ENCODE assay signal across 8 cellular contexts in genomic region chr17:55421179-55421934, GRCh38. TPM values are rescaled to one million over a fixed set of nuclear protein-coding genes. Genes with fewer than 3 reads are reported as not detected.
DNase-seq lines count a peak whose midpoint lies in the region; ATAC-seq, FAIRE-seq and TF ChIP-seq lines count a peak whose summit lies in the region.

A gene with protein sequence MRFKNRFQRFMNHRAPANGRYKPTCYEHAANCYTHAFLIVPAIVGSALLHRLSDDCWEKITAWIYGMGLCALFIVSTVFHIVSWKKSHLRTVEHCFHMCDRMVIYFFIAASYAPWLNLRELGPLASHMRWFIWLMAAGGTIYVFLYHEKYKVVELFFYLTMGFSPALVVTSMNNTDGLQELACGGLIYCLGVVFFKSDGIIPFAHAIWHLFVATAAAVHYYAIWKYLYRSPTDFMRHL (minus strand): TSS chr17:55421835. CDS start chr17:55421695, 140 bp downstream.

- dilution Hi-C loops in endothelial cell of umbilical vein (cut with MboI; ENCODE audit: extremely low pct_ligation_motif_present, low sequenced_read_pairs) = no loop called here

- WGBS in urinary bladder = under 1% methylated on average over 60 of the region's 62 CpGs

- H3K9ac ChIP-seq in endothelial cell of umbilical vein (replicated peaks; ENCODE audit: extremely low read depth, insufficient read depth, low read length) = peak within 1 kb of the TSS; percentile 78

- peak within 1 kb of the TSS; percentile 97 for H3K4me2 ChIP-seq in endothelial cell of umbilical vein (ENCODE audit: insufficient read depth, low read length)

- peak within 1 kb of the TSS; percentile 100 for H2AFZ ChIP-seq in endothelial cell of umbilical vein (ENCODE audit: low read depth, low read length)

- intact Hi-C loops in T-helper 2 cell treated with Interferon-gamma antibody and Interleukin-4, amounts not matched to agents 100 ng/mL and 5 ng/mL, for 36 hours (cut with micrococcal nuclease) = loop anchor here (2.0 to 10.0 kb wide), 5 partner anchors 93 to 1666 kb away; partner anchors contain the start of genes AKAP1, HLF and PCTP
- intact Hi-C loops in endothelial cell of umbilical vein (cut with micrococcal nuclease) = loop anchor here (2.0 to 10.0 kb wide), 4 partner anchors 31 to 331 kb away; partner anchors contain the start of genes PCTP and SMIM36

- peaks cover 8 to 28% of the 10 kb centered on the region in 2 experiments for H3K27me3 ChIP-seq in endothelial cell of umbilical vein (ENCODE audit: control insufficient read depth in 2 of 2, insufficient read depth in 2 of 2, low read length in 2 of 2)
- no peaks in the 10 kb centered on the region for H3K27me3 ChIP-seq in muscle layer of duodenum (ENCODE audit: low read depth, low read length)

- BruUV-seq in endothelial cell of umbilical vein (replicated peaks; lab: Mats Ljungman, UMichigan) = TSS peak; percentile 30

- DNase-seq in COLO829 (ENCODE audit: low spot score) = peak; percentile 17
- DNase-seq in endothelial cell of umbilical vein (ENCODE audit: low read depth, low spot score) = no peak
- DNase-seq in 8988T = no peak

- no peaks in the 10 kb centered on the region for H3K9me1 ChIP-seq in endothelial cell of umbilical vein (replicated peaks; ENCODE audit: control insufficient read depth, extremely low read depth, insufficient read depth, low read length)

- H3K27ac ChIP-seq in endothelial cell of umbilical vein (ENCODE audit: insufficient read depth, low read depth, low read length) (peak within 1 kb of the TSS; percentile 61), muscle layer of duodenum (ENCODE audit: low read length) (peak within 1 kb of the TSS; percentile 55), urinary bladder (ENCODE audit: low read depth) (no peak within 1 kb of the TSS)

- H3K79me2 ChIP-seq in endothelial cell of umbilical vein (ENCODE audit: control insufficient read depth, insufficient read depth, low read length) = no peaks in the 10 kb centered on the region

- H3K4me1 ChIP-seq in endothelial cell of umbilical vein (ENCODE audit: control insufficient read depth, extremely low read depth, insufficient read depth, low read length) (peaks cover 13% of the 10 kb centered on the region), muscle layer of duodenum (ENCODE audit: control insufficient read depth in 1 of 2, insufficient read depth in 2 of 2, low read length in 2 of 2) (peaks cover 0 to 29% of the 10 kb centered on the region in 2 donors), urinary bladder (ENCODE audit: insufficient read depth) (no peaks in the 10 kb centered on the region)

- POLR2A ChIA-PET in endothelial cell of umbilical vein (lab: Charles Lee) = no interaction called here

- no peaks in the 10 kb centered on the region for H3K9me3 ChIP-seq in endothelial cell of umbilical vein (replicated peaks; ENCODE audit: control insufficient read depth, insufficient read depth, low read length)
- H3K9me3 ChIP-seq in muscle layer of duodenum (ENCODE audit: control insufficient read depth in 1 of 2, low read length in 2 of 2) = no peaks in the 10 kb centered on the region

- TF ChIP-seq CTCF in endothelial cell of umbilical vein (IDR thresholded peaks at IDR 0.05; ENCODE audit: extremely low read depth in 1 of 2, insufficient read depth in 1 of 2, low read depth in 1 of 2, low read length in 2 of 2) = no peak

- FAIRE-seq in endothelial cell of umbilical vein (lab: Jason Lieb, UNC) = no peak

- no peak for TF ChIP-seq POLR2A in endothelial cell of umbilical vein (IDR thresholded peaks at IDR 0.05; ENCODE audit: low read depth, low read length)

- peak within 1 kb of the TSS; percentile 89 to 97 (median 92) for H3K4me3 ChIP-seq in endothelial cell of umbilical vein (replicated peaks in 1 of 3; ENCODE audit: insufficient read depth in 1 of 3, low read depth in 1 of 3, low read length in 3 of 3)
- peak within 1 kb of the TSS; percentile 60 to 87 for H3K4me3 ChIP-seq in muscle layer of duodenum (ENCODE audit: low read depth in 1 of 2, low read length in 2 of 2)
- H3K4me3 ChIP-seq in urinary bladder (ENCODE audit: low read depth, low read length) = peak within 1 kb of the TSS; percentile 70

- no peaks in the 10 kb centered on the region for H3K36me3 ChIP-seq in endothelial cell of umbilical vein (ENCODE audit: control insufficient read depth in 2 of 2, extremely low read depth in 1 of 2, insufficient read depth in 2 of 2, low read length in 2 of 2)
- no peaks in the 10 kb centered on the region for H3K36me3 ChIP-seq in muscle layer of duodenum (ENCODE audit: control insufficient read depth in 1 of 2, insufficient read depth in 2 of 2, low read length in 2 of 2)
- no peaks in the 10 kb centered on the region for H3K36me3 ChIP-seq in urinary bladder (ENCODE audit: insufficient read depth)

- CTCF ChIA-PET in endothelial cell of umbilical vein (lab: Charles Lee) = interaction anchor here (0.7 to 1.3 kb wide), 3 partner anchors 20 to 93 kb away, joined by 3 to 6 read pairs (median 3); no protein-coding TSS in a partner anchor

- ATAC-seq in GM19397 (IDR thresholded peaks at IDR 0.05; ENCODE audit: unreplicated experiment) (peak; percentile 1), HG03460 (IDR thresholded peaks at IDR 0.05; ENCODE audit: unreplicated experiment) (peak; percentile 20)

- H4K20me1 ChIP-seq in endothelial cell of umbilical vein (replicated peaks; ENCODE audit: control insufficient read depth, extremely low read depth, insufficient read depth, low read length) = no peaks in the 10 kb centered on the region

TF ChIP-seq in endothelial cell of umbilical vein, 7 proteins besides CTCF, POLR2A, EP300 and RAD21:
- peak; percentile 37 for TF ChIP-seq POLR2AphosphoS5 (IDR thresholded peaks at IDR 0.05; ENCODE audit: insufficient read depth, low read depth, low read length)
- no peak for TF ChIP-seq MYC (IDR thresholded peaks at IDR 0.05; ENCODE audit: low read depth, low read length)
TF ChIP-seq in endothelial cell of umbilical vein: peak in this region for 1.

RNA-seq across cellular contexts. Expression of the gene that starts here (rescaled TPM):
- total RNA-seq in T-helper 2 cell treated with Interferon-gamma antibody and Interleukin-4, amounts not matched to agents 100 ng/mL and 5 ng/mL, for 36 hours = 31.9 and 33.2 TPM in 2 replicates
- total RNA-seq in endothelial cell of umbilical vein (9.3 TPM in 2 replicates), urinary bladder (18.7 TPM)
- polyA plus RNA-seq in endothelial cell of umbilical vein (5.6 and 5.7 TPM in 2 replicates), urinary bladder (25.9 TPM)
- 4.7 and 4.8 TPM in 2 replicates for polyA plus RNA-seq in endothelial cell of umbilical vein (2011; cell fraction: cytosol; rRNA removed)
- polyA plus RNA-seq in endothelial cell of umbilical vein (2011; cell fraction: nucleus; rRNA removed) = 2.3 and 2.9 TPM in 2 replicates
- 9.3 and 9.7 TPM in 2 replicates for polyA plus RNA-seq in endothelial cell of umbilical vein (2012)
- 3.4 and 6.9 TPM in 2 replicates for polyA minus RNA-seq in endothelial cell of umbilical vein
- polyA minus RNA-seq in endothelial cell of umbilical vein (2011; cell fraction: cytosol; rRNA and poly(A)+ RNA removed) = 1.7 TPM
- 1.8 and 3.8 TPM in 2 replicates for polyA minus RNA-seq in endothelial cell of umbilical vein (2011; cell fraction: nucleus; rRNA and poly(A)+ RNA removed)
